ENCODE assay signal across 18 cellular contexts in the genomic region with DNA sequence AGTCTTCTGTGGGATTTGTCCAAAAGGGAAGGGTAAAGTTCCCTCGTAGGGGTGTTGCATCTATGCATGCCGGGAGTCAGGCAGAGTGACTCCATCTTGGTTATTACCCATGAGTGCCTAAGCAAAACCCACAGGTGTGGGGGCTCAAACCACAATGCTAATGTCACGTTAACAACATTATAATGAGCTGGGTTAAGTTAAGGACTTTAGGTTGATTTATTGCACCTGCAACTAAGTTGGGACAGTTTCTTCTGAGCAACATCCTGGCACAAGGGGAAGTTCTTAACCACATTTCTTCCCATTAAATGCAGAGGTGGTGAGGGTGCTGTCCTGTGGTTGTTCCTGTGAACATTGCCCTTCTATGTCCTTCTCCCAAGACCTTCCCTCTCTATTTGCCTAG.
"Had no signal": no experiment of that assay in that cellular context is flagged by ENCODE, and none has a peak within 500 bp of the region (broad histone marks: within the 10 kb centered on the region; RNA-seq: fewer than 3 reads in every experiment).

No MANE protein-coding gene starts in this region.

- ATAC-seq: activated CD4-positive, alpha-beta T cell treated with anti-CD3 and anti-CD28 coated beads for 36 hours; activated T-cell treated with anti-CD3 and anti-CD28 coated beads, Interleukin-2, amount 50 U/mL, for 4 hours; body of pancreas; stimulated activated effector memory CD8-positive, alpha-beta T cell treated with anti-CD3 and anti-CD28 coated beads, Interleukin-12 subunit alpha, Interleukin-12 subunit beta, amount 100 ng/mL, for 72 hours; upper lobe of right lung; WTC11 had no signal

- H3K36me3 ChIP-seq: sigmoid colon, upper lobe of right lung had no signal

- H3K27ac Mint-ChIP-seq: activated CD4-positive, alpha-beta memory T cell treated with anti-CD3 and anti-CD28 coated beads, Interleukin-2, amount 10 ng/mL, durations not matched to agents 7 days and 5 days; activated CD4-positive, alpha-beta T cell treated with anti-CD3 and anti-CD28 coated beads for 36 hours; activated naive CD4-positive, alpha-beta T cell treated with anti-CD3 and anti-CD28 coated beads for 36 hours; endodermal cell; mesothelial cell of epicardium; nephron progenitor cell; stimulated activated effector memory CD8-positive, alpha-beta T cell treated with anti-CD3 and anti-CD28 coated beads, Interleukin-12 subunit alpha, Interleukin-12 subunit beta, amount 100 ng/mL, for 72 hours; WTC11 had no signal

- H3K4me3 ChIP-seq: body of pancreas, lung, sigmoid colon, upper lobe of right lung had no signal

- H3K36me3 Mint-ChIP-seq: mesothelial cell of epicardium; stimulated activated effector memory CD8-positive, alpha-beta T cell treated with anti-CD3 and anti-CD28 coated beads, Interleukin-12 subunit alpha, Interleukin-12 subunit beta, amount 100 ng/mL, for 72 hours had no signal

- H3K4me1 Mint-ChIP-seq: activated CD4-positive, alpha-beta memory T cell treated with anti-CD3 and anti-CD28 coated beads, Interleukin-2, amount 10 ng/mL, durations not matched to agents 7 days and 5 days; activated CD4-positive, alpha-beta T cell treated with anti-CD3 and anti-CD28 coated beads for 36 hours; endodermal cell; mesothelial cell of epicardium; nephron progenitor cell; stimulated activated effector memory CD8-positive, alpha-beta T cell treated with anti-CD3 and anti-CD28 coated beads, Interleukin-12 subunit alpha, Interleukin-12 subunit beta, amount 100 ng/mL, for 72 hours; WTC11 had no signal

- DNase-seq: activated CD4-positive, alpha-beta memory T cell treated with anti-CD3 and anti-CD28 coated beads, Interleukin-2, amount 10 ng/mL, durations not matched to agents 7 days and 5 days; activated CD4-positive, alpha-beta T cell treated with anti-CD3 and anti-CD28 coated beads for 36 hours; activated naive CD4-positive, alpha-beta T cell treated with anti-CD3 and anti-CD28 coated beads for 36 hours; activated T-cell treated with anti-CD3 and anti-CD28 coated beads, Interleukin-2, amount 50 U/mL, for 4 hours; body of pancreas; endodermal cell; foreskin fibroblast; glutamatergic neuron; nephron progenitor cell; nucleus accumbens; sigmoid colon; stimulated activated CD4-positive, alpha-beta T cell treated with anti-CD3 and anti-CD28 coated beads, Interleukin-4, amount 100 ng/mL, for 24 hours; upper lobe of right lung had no signal

- H3K4me1 ChIP-seq: body of pancreas, sigmoid colon, upper lobe of right lung had no signal

- H3K27me3 Mint-ChIP-seq: activated CD4-positive, alpha-beta memory T cell treated with anti-CD3 and anti-CD28 coated beads, Interleukin-2, amount 10 ng/mL, durations not matched to agents 7 days and 5 days; activated CD4-positive, alpha-beta T cell treated with anti-CD3 and anti-CD28 coated beads for 36 hours had no signal

- H3K9me3 Mint-ChIP-seq: activated CD4-positive, alpha-beta memory T cell treated with anti-CD3 and anti-CD28 coated beads, Interleukin-2, amount 10 ng/mL, durations not matched to agents 7 days and 5 days; activated naive CD4-positive, alpha-beta T cell treated with anti-CD3 and anti-CD28 coated beads for 36 hours; activated T-cell treated with anti-CD3 and anti-CD28 coated beads, Interleukin-2, amount 50 U/mL, for 4 hours; nephron progenitor cell had no signal

- H3K27me3 ChIP-seq: body of pancreas, sigmoid colon, upper lobe of right lung had no signal

- H3K9me3 ChIP-seq: body of pancreas, sigmoid colon, upper lobe of right lung had no signal

- H3K4me3 Mint-ChIP-seq: activated CD4-positive, alpha-beta memory T cell treated with anti-CD3 and anti-CD28 coated beads, Interleukin-2, amount 10 ng/mL, durations not matched to agents 7 days and 5 days; activated CD4-positive, alpha-beta T cell treated with anti-CD3 and anti-CD28 coated beads for 36 hours; activated naive CD4-positive, alpha-beta T cell treated with anti-CD3 and anti-CD28 coated beads for 36 hours; activated T-cell treated with anti-CD3 and anti-CD28 coated beads, Interleukin-2, amount 50 U/mL, for 4 hours; endodermal cell; mesothelial cell of epicardium; nephron progenitor cell; stimulated activated effector memory CD8-positive, alpha-beta T cell treated with anti-CD3 and anti-CD28 coated beads, Interleukin-12 subunit alpha, Interleukin-12 subunit beta, amount 100 ng/mL, for 72 hours; WTC11 had no signal

- H3K27ac ChIP-seq: body of pancreas, epithelial cell of prostate, sigmoid colon, upper lobe of right lung had no signal
